In genomic region chr16:30076276-30076791, GRCh38 we compare ENCODE assay signal across 6 cellular contexts. TPM values are rescaled to one million over a fixed set of nuclear protein-coding genes. Genes with fewer than 3 reads are reported as not detected.
DNase-seq lines count a peak whose midpoint lies in the region; ATAC-seq and TF ChIP-seq lines count a peak whose summit lies in the region.

No MANE protein-coding gene starts in this region.

- H3K9ac ChIP-seq in ES-I3 (ENCODE audit: low read depth, low read length), result peak overlapping the region; percentile 90
- H3K9ac ChIP-seq in rectal smooth muscle tissue (ENCODE audit: low read length), result peak overlapping the region; percentile 34

- no peak for TF ChIP-seq CTCF in dorsolateral prefrontal cortex (IDR thresholded peaks at IDR 0.05 in 54 of 56, conservative IDR thresholded peaks at IDR 0.05 in 2 of 56; ENCODE audit: low read depth in 1 of 56, partially characterized antibody in 56 of 56)

- peaks cover 12% of the 10 kb centered on the region; the same call in 1 of the 2 replicates for H3K36me3 ChIP-seq in ES-I3 (ENCODE audit: insufficient read depth, low read length)
- peaks cover 15% of the 10 kb centered on the region for H3K36me3 ChIP-seq in rectal smooth muscle tissue (ENCODE audit: control insufficient read depth, insufficient read depth, low read length)

- H3K27ac ChIP-seq in dorsolateral prefrontal cortex (peak overlapping the region in 55 of 59 donors; percentile 58 to 97 (median 90)), rectal smooth muscle tissue (ENCODE audit: low read depth, low read length) (peak overlapping the region; percentile 91)

- peak; percentile 30 for ATAC-seq in HG03354 (IDR thresholded peaks at IDR 0.05; ENCODE audit: poor library complexity, severe bottlenecking, unreplicated experiment)

- no peaks in the 10 kb centered on the region for H3K9me3 ChIP-seq in ES-I3 (ENCODE audit: control insufficient read depth, insufficient read depth, low read length)

- H3K4me1 ChIP-seq in ES-I3 (ENCODE audit: insufficient read depth, low read length), result peaks cover 9% of the 10 kb centered on the region; the same call in 1 of the 2 replicates
- H3K4me1 ChIP-seq in rectal smooth muscle tissue (ENCODE audit: control insufficient read depth, insufficient read depth, low read length), result peaks cover 17% of the 10 kb centered on the region

- peak overlapping the region; percentile 71 to 100 (median 96) for H3K4me3 ChIP-seq in dorsolateral prefrontal cortex
- H3K4me3 ChIP-seq in rectal smooth muscle tissue (ENCODE audit: low read length), result peak overlapping the region; percentile 83

- H3K27me3 ChIP-seq in dorsolateral prefrontal cortex, result no peaks in the 10 kb centered on the region
- H3K27me3 ChIP-seq in rectal smooth muscle tissue (ENCODE audit: control insufficient read depth, insufficient read depth, low read length), result no peaks in the 10 kb centered on the region

- DNase-seq in dorsolateral prefrontal cortex, result no peak
- no peak for DNase-seq in EL
- no peak for DNase-seq in NCI-H1436 treated with DMSO at 0.1 percent for 48 hours (lab: John Stamatoyannopoulos, UW)

- intact Hi-C loops in dorsolateral prefrontal cortex (cut with DNase I), result no loop called here

RNA-seq across cellular contexts. Expression of gene PPP4C, which starts 0.5 kb away (rescaled TPM):
- total RNA-seq in dorsolateral prefrontal cortex, result 10 to 100 TPM; 23.6 to 41.9 (median 31.5) TPM

RNA-seq across cellular contexts. Expression of gene ALDOA, which starts 10.8 kb away (rescaled TPM):
- 1,000 to 10,000 TPM in 119 of 120 experiments, 100 to 1,000 TPM in 1; 996 to 2,428 (median 1,936) TPM for total RNA-seq in dorsolateral prefrontal cortex

RNA-seq across cellular contexts. Expression of gene TBX6, which starts 15.4 kb away (rescaled TPM):
- total RNA-seq in dorsolateral prefrontal cortex, result 1 to 10 TPM in 113 of 120 experiments, under 1 TPM in 7; 0.38 to 5.7 (median 2.2) TPM

RNA-seq across cellular contexts. Expression of gene YPEL3, which starts 19.7 kb away (rescaled TPM):
- total RNA-seq in dorsolateral prefrontal cortex, result 100 to 1,000 TPM; 149 to 346 (median 234) TPM

RNA-seq across cellular contexts. Expression of gene GDPD3, which starts 37.0 kb away (rescaled TPM):
- 10 to 100 TPM in 23 of 120 experiments, 1 to 10 TPM in 97; 1.6 to 23.5 (median 6.4) TPM for total RNA-seq in dorsolateral prefrontal cortex
